Comparison of ENCODE assay signal across 12 cellular contexts in genomic region chr3:51719413-51720025, GRCh38. TPM values are rescaled to one million over a fixed set of nuclear protein-coding genes. Genes with fewer than 3 reads are reported as not detected.
DNase-seq lines count a peak whose midpoint lies in the region; ATAC-seq and TF ChIP-seq lines count a peak whose summit lies in the region.
"Had no signal": no experiment of that assay in that cellular context is flagged by ENCODE, and none has a peak within 500 bp of the region (broad histone marks: within the 10 kb centered on the region; RNA-seq: fewer than 3 reads in every experiment).

No MANE protein-coding gene starts in this region.

- no peaks in the 10 kb centered on the region for H4K20me1 ChIP-seq in BLaER1 treated with 17β-estradiol and CSF1 and Interleukin-3, amounts not matched to agents 10 nM and 100 nM
- H4K20me1 ChIP-seq in PC-9 (ENCODE audit: insufficient read depth): no peaks in the 10 kb centered on the region

- H3K9me3 ChIP-seq in BLaER1 treated with 17β-estradiol and CSF1 and Interleukin-3, amounts not matched to agents 10 nM and 100 nM (replicated peaks in 1 of 11): no peaks in the 10 kb centered on the region
- H3K9me3 ChIP-seq in PC-9 (ENCODE audit: insufficient read depth, low read depth) (no peaks in the 10 kb centered on the region), stomach (no peaks in the 10 kb centered on the region)
- H3K9me3 ChIP-seq: BE2C, mucosa of descending colon had no signal

- H3F3A ChIP-seq in PC-9 (ENCODE audit: insufficient read depth, low read depth): no peaks in the 10 kb centered on the region

- no peak overlapping the region for H3K4me3 ChIP-seq in BLaER1 treated with 17β-estradiol and CSF1 and Interleukin-3, amounts not matched to agents 10 nM and 100 nM
- H3K4me3 ChIP-seq in PC-9 (no peak overlapping the region), stomach (no peak overlapping the region)
- H3K4me3 ChIP-seq: mucosa of descending colon had no signal

- H3K27me3 ChIP-seq in BLaER1 treated with 17β-estradiol and CSF1 and Interleukin-3, amounts not matched to agents 10 nM and 100 nM: no peaks in the 10 kb centered on the region
- H3K27me3 ChIP-seq in PC-9 (ENCODE audit: insufficient read depth, low read depth): no peaks in the 10 kb centered on the region
- peaks cover 0 to 10% (median 0%) of the 10 kb centered on the region in 3 donors for H3K27me3 ChIP-seq in stomach
- H3K27me3 ChIP-seq: BE2C had no signal

- no peak for TF ChIP-seq EP300 in stomach (IDR thresholded peaks at IDR 0.05)

- BruUV-seq in PC-9 (replicated peaks; lab: Mats Ljungman, UMichigan): no TSS peak

- no peaks in the 10 kb centered on the region for H3K79me2 ChIP-seq in PC-9 (ENCODE audit: low read depth)

- H3K27ac ChIP-seq in BLaER1 treated with 17β-estradiol and CSF1 and Interleukin-3, amounts not matched to agents 10 nM and 100 nM: peak overlapping the region in 2 of 11 experiments; percentile 7 to 10; a peak in 1 of 22 replicates
- no peak overlapping the region for H3K27ac ChIP-seq in PC-9
- no peak overlapping the region for H3K27ac ChIP-seq in stomach

- no peaks in the 10 kb centered on the region for H3K9me2 ChIP-seq in PC-9 (ENCODE audit: insufficient read depth)

- TF ChIP-seq POLR2A in stomach (IDR thresholded peaks at IDR 0.05): no peak

- H3K4me1 ChIP-seq in BLaER1 treated with 17β-estradiol and CSF1 and Interleukin-3, amounts not matched to agents 10 nM and 100 nM: peaks cover 31 to 52% (median 38%) of the 10 kb centered on the region in 10 experiments
- H3K4me1 ChIP-seq in PC-9 (replicated peaks; ENCODE audit: insufficient read depth) (no peaks in the 10 kb centered on the region), stomach (peaks cover 0 to 6% (median 2%) of the 10 kb centered on the region in 4 donors)
- H3K4me1 ChIP-seq: BE2C had no signal

- POLR2A ChIA-PET in PC-9 (lab: Charles Lee; ENCODE audit: unreplicated experiment): interaction anchor here (0.5 kb wide), 1 partner anchor 80 kb away, joined by 3 read pairs; no protein-coding TSS in a partner anchor

- 65 to 76% (median 75%) methylated on average over 5 of the region's 5 CpGs for WGBS in stomach, 5 donors

- ATAC-seq in GM21576 (IDR thresholded peaks at IDR 0.05; ENCODE audit: unreplicated experiment): no peak
- no peak for ATAC-seq in HG02870 (IDR thresholded peaks at IDR 0.05; ENCODE audit: unreplicated experiment)

- H2AFZ ChIP-seq in PC-9: no peak overlapping the region

- H3K4me2 ChIP-seq in BLaER1 treated with 17β-estradiol and CSF1 and Interleukin-3, amounts not matched to agents 10 nM and 100 nM: peak overlapping the region in 9 of 11 experiments; percentile 9 to 54 (median 20); a peak in 11 of 22 replicates
- no peak overlapping the region for H3K4me2 ChIP-seq in PC-9

- intact Hi-C loops in PC-9 (cut with micrococcal nuclease; ENCODE audit: unreplicated experiment) (loop anchor here (5.0 kb wide), 1 partner anchor 83 kb away; no protein-coding TSS in a partner anchor), stomach (cut with DNase I; ENCODE audit: low total_unique reads) (loop anchor here (5.0 kb wide), 1 partner anchor 83 kb away; no protein-coding TSS in a partner anchor)

- no peak overlapping the region for H3K9ac ChIP-seq in BLaER1 treated with 17β-estradiol and CSF1 and Interleukin-3, amounts not matched to agents 10 nM and 100 nM

- H3K36me3 ChIP-seq in BLaER1 treated with 17β-estradiol and CSF1 and Interleukin-3, amounts not matched to agents 10 nM and 100 nM: no peaks in the 10 kb centered on the region
- no peaks in the 10 kb centered on the region for H3K36me3 ChIP-seq in PC-9 (ENCODE audit: low read depth)
- H3K36me3 ChIP-seq in stomach: no peaks in the 10 kb centered on the region
- H3K36me3 ChIP-seq: BE2C had no signal

- CTCF ChIA-PET in PC-9 (lab: Charles Lee): no interaction called here

- DNase-seq in PC-9 (no peak), iPS-NIHi11 (ENCODE audit: low spot score) (peak; percentile 29), stomach (no peak), nucleus accumbens (lab: John Stamatoyannopoulos, UW) (no peak)
- DNase-seq: activated T-cell treated with anti-CD3 and anti-CD28 coated beads for 4 hours had no signal

- TF ChIP-seq CTCF in GM12874 (IDR thresholded peaks at IDR 0.05; ENCODE audit: insufficient read depth, low read depth, low read length) (peak; percentile 35; the same call in 1 of the 2 replicates), PC-9 (conservative IDR thresholded peaks at IDR 0.05) (0 out of 2 replicates have a peak, but pooled peaks have one; percentile 8), stomach (IDR thresholded peaks at IDR 0.05) (no peak)

RNA-seq across cellular contexts. Expression of gene GRM2, which starts 12.7 kb away (rescaled TPM):
- 0.13 and 0.25 TPM in 2 replicates for total RNA-seq in PC-9 (2021)
- under 1 TPM in 2 of 5 donors, not detected in 3; 0.37 to 0.58 TPM for total RNA-seq in stomach
- polyA plus RNA-seq in stomach: under 1 TPM in 2 of 3 donors, not detected in 1; 0.06 to 0.15 TPM

RNA-seq across cellular contexts. Expression of gene TEX264, which starts 48.5 kb away (rescaled TPM):
- total RNA-seq in PC-9 (2021) (44.3 and 53.0 TPM in 2 replicates), stomach (10 to 100 TPM; 18.7 to 73.0 (median 34.3) TPM)
- 10 to 100 TPM; 34.5 to 60.1 (median 60.1) TPM for polyA plus RNA-seq in stomach

RNA-seq across cellular contexts. Expression of gene IQCF6, which starts 59.5 kb away (rescaled TPM):
- total RNA-seq in PC-9 (2021) (not detected in 2 replicates), stomach (not detected)
- not detected for polyA plus RNA-seq in stomach
- total RNA-seq: dermis microvascular lymphatic vessel endothelial cell, mucosa of descending colon had no signal

Comparison
In these comparisons a context has a peak if more than half of its experiments do, and no peak if none do; other contexts are left out.
1. CTCF ChIP-seq: peak in GM12874 (single experiment) and PC-9 (single experiment); none in stomach (0 of 7).